In the genomic region with DNA sequence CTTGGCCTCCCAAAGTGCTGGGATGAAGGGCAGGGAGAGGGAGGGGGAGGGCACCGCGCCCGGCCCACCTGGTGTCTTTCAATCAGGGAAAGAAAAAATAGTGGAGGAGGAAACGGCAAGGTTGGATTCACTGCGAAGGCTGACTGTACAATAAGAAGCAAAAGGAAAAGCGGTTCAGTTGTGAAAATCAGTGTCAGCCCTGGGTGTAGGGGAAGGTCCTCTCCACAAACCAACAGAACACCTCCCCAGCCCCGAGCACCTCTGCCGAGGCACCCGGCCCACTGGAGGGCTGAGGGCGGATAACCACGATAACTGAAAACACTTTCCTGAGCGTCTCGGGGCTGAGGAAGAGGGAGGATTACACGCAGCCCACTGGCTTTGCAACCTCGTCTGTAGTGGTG, we compare ENCODE assay signal across 8 cellular contexts. TPM values are rescaled to one million over a fixed set of nuclear protein-coding genes. Genes with fewer than 3 reads are reported as not detected.
DNase-seq lines count a peak whose midpoint lies in the region; ATAC-seq, FAIRE-seq and TF ChIP-seq lines count a peak whose summit lies in the region.

No MANE protein-coding gene starts in this region.

- no peaks in the 10 kb centered on the region for H3K9me3 ChIP-seq in CD8-positive, alpha-beta memory T cell (ENCODE audit: low read length)
- no peaks in the 10 kb centered on the region for H3K9me3 ChIP-seq in A673 (ENCODE audit: low read depth, low read length, poor library complexity, severe bottlenecking)

- no peak for ATAC-seq in GM18520 (IDR thresholded peaks at IDR 0.05; ENCODE audit: unreplicated experiment)

- H3K9me3 Mint-ChIP-seq in CD8-positive, alpha-beta memory T cell: no peaks in the 10 kb centered on the region
- H3K9me3 Mint-ChIP-seq in neural crest cell: no peaks in the 10 kb centered on the region

- peak overlapping the region; percentile 89 for H3K27ac ChIP-seq in CD8-positive, alpha-beta memory T cell (ENCODE audit: low read depth, low read length)
- H3K27ac ChIP-seq in RWPE1 (peak overlapping the region; percentile 90), A673 (ENCODE audit: low read depth, low read length, poor library complexity, severe bottlenecking) (no peak overlapping the region)

- H3K4me1 Mint-ChIP-seq in CD8-positive, alpha-beta memory T cell: peaks cover 27 to 45% (median 36%) of the 10 kb centered on the region in 3 donors
- H3K4me1 Mint-ChIP-seq in neural crest cell: peaks cover 24% of the 10 kb centered on the region

- intact Hi-C loops in A673 (cut with micrococcal nuclease; ENCODE audit: unreplicated experiment): loop anchor here (5.0 to 10.0 kb wide), 2 partner anchors 174 to 262 kb away; no protein-coding TSS in a partner anchor

- peak overlapping the region; percentile 82 to 90 (median 85) for H3K4me3 Mint-ChIP-seq in CD8-positive, alpha-beta memory T cell
- peak overlapping the region; percentile 83 for H3K4me3 Mint-ChIP-seq in neural crest cell

- peaks cover 0 to 14% (median 0%) of the 10 kb centered on the region in 3 donors for H3K36me3 Mint-ChIP-seq in CD8-positive, alpha-beta memory T cell
- no peaks in the 10 kb centered on the region for H3K36me3 Mint-ChIP-seq in neural crest cell (ENCODE audit: low read depth)

- H3K27me3 ChIP-seq in CD8-positive, alpha-beta memory T cell (ENCODE audit: insufficient read depth, low read length, poor library complexity, severe bottlenecking): no peaks in the 10 kb centered on the region
- H3K27me3 ChIP-seq in A673 (replicated peaks; ENCODE audit: insufficient read depth, low read depth, low read length, poor library complexity): no peaks in the 10 kb centered on the region

- FAIRE-seq in GM12891 (lab: Jason Lieb, UNC): no peak

- H3K27ac Mint-ChIP-seq in CD8-positive, alpha-beta memory T cell: peak overlapping the region; percentile 86 to 97 (median 94)
- no peak overlapping the region for H3K27ac Mint-ChIP-seq in neural crest cell (ENCODE audit: unreplicated experiment)

- peaks cover 14% of the 10 kb centered on the region for H3K36me3 ChIP-seq in CD8-positive, alpha-beta memory T cell (ENCODE audit: insufficient read depth, low read length)
- H3K36me3 ChIP-seq in A673 (ENCODE audit: insufficient read depth, low read length, poor library complexity, severe bottlenecking): peaks cover 15% of the 10 kb centered on the region

- H3K27me3 Mint-ChIP-seq in CD8-positive, alpha-beta memory T cell: no peaks in the 10 kb centered on the region
- H3K27me3 Mint-ChIP-seq in neural crest cell (ENCODE audit: low read depth): no peaks in the 10 kb centered on the region

- peak; percentile 30 to 62 (median 42) for DNase-seq in CD8-positive, alpha-beta memory T cell
- DNase-seq in RWPE1 (ENCODE audit: low spot score) (no peak), neural crest cell (ENCODE audit: low read depth, low spot score) (no peak), A673 (ENCODE audit: low spot score) (no peak), GM12891 (ENCODE audit: insufficient read length, low spot score) (no peak), NCI-H1694 treated with DMSO at 0.1 percent for 48 hours (lab: John Stamatoyannopoulos, UW) (no peak)
- peak; percentile 25 for DNase-seq in central memory CD4-positive, alpha-beta T cell

- no peak for TF ChIP-seq POLR2A in GM12891 (IDR thresholded peaks at IDR 0.05; ENCODE audit: low read depth, low read length)

- H3K4me3 ChIP-seq in CD8-positive, alpha-beta memory T cell (ENCODE audit: low read length): peak overlapping the region; percentile 81
- H3K4me3 ChIP-seq in A673 (ENCODE audit: low read depth, low read length, poor library complexity, severe bottlenecking): no peak overlapping the region

- no TSS peak for BruUV-seq in A673 (replicated peaks; lab: Mats Ljungman, UMichigan)

- no peak for TF ChIP-seq CTCF in RWPE1 (conservative IDR thresholded peaks at IDR 0.05; ENCODE audit: low read depth)
- TF ChIP-seq CTCF in neural crest cell (conservative IDR thresholded peaks at IDR 0.05): no peak
- no peak for TF ChIP-seq CTCF in A673 (conservative IDR thresholded peaks at IDR 0.05; ENCODE audit: low read depth, low read length)

- H3K4me1 ChIP-seq in CD8-positive, alpha-beta memory T cell (ENCODE audit: insufficient read depth, low read length): peaks cover 38% of the 10 kb centered on the region
- peaks cover 21% of the 10 kb centered on the region for H3K4me1 ChIP-seq in A673 (ENCODE audit: insufficient read depth, low read length, poor library complexity, severe bottlenecking)

- POLR2A ChIA-PET in CD8-positive, alpha-beta memory T cell (lab: Charles Lee): interaction anchor here (0.9 to 2.7 kb wide), 5 partner anchors 17 to 289 kb away, joined by 3 to 31 read pairs (median 5); a partner anchor contains a TSS
- POLR2A ChIA-PET in RWPE1 (lab: Yijun Ruan, JAX; ENCODE audit: low non-redundant PET) (interaction anchor here (0.5 to 0.6 kb wide), 2 partner anchors 52 to 76 kb away, joined by 3 to 7 read pairs; no protein-coding TSS in a partner anchor), A673 (lab: Charles Lee; ENCODE audit: low non-redundant PET) (interaction anchor here (0.6 kb wide), 1 partner anchor 251 kb away, joined by 12 read pairs; no protein-coding TSS in a partner anchor)

- CTCF ChIA-PET in CD8-positive, alpha-beta memory T cell (lab: Charles Lee): interaction anchor here (0.7 to 2.9 kb wide), 5 partner anchors 18 to 266 kb away, joined by 3 to 12 read pairs (median 3); no protein-coding TSS in a partner anchor
- CTCF ChIA-PET in RWPE1 (lab: Yijun Ruan, JAX) (interaction anchor here (0.7 kb wide), 1 partner anchor 163 kb away, joined by 3 read pairs; no protein-coding TSS in a partner anchor), A673 (lab: Charles Lee) (no interaction called here)

TF ChIP-seq in GM12891, 5 proteins besides CTCF, POLR2A, EP300 and RAD21:
- no peak for TF ChIP-seq POLR2AphosphoS5 (IDR thresholded peaks at IDR 0.05; ENCODE audit: low read depth, low read length)
- no peak for TF ChIP-seq TAF1 (IDR thresholded peaks at IDR 0.05; ENCODE audit: low read depth, low read length)
- no peak for TF ChIP-seq PAX5 (IDR thresholded peaks at IDR 0.05; ENCODE audit: insufficient read depth, low read length, severe bottlenecking)
- no peak for TF ChIP-seq SPI1 (IDR thresholded peaks at IDR 0.05; ENCODE audit: low read depth, low read length)
- no peak for TF ChIP-seq POU2F2 (IDR thresholded peaks at IDR 0.05; ENCODE audit: low read depth, low read length)

RNA-seq across cellular contexts. Expression of a gene that starts 1.4 kb away (rescaled TPM):
- total RNA-seq in CD8-positive, alpha-beta memory T cell: 10 to 100 TPM; 77.4 to 79.5 TPM
- polyA plus RNA-seq in CD8-positive, alpha-beta memory T cell: 48.2 TPM
- total RNA-seq in neural crest cell (134 and 137 TPM in 2 replicates), A673 (2021) (100 and 113 TPM in 2 replicates)
- 54.3 TPM for polyA plus RNA-seq in GM12891 (2012; ENCODE audit: low read depth, missing spikeins)

RNA-seq across cellular contexts. Expression of a gene that starts 16.4 kb away (rescaled TPM):
- total RNA-seq in CD8-positive, alpha-beta memory T cell: 100 to 1,000 TPM; 130 to 150 TPM
- 39.8 TPM for polyA plus RNA-seq in CD8-positive, alpha-beta memory T cell
- total RNA-seq in neural crest cell (144 and 164 TPM in 2 replicates), A673 (2021) (217 and 248 TPM in 2 replicates)
- 50.7 TPM for polyA plus RNA-seq in GM12891 (2012; ENCODE audit: low read depth, missing spikeins)

RNA-seq across cellular contexts. Expression of a gene that starts 53.7 kb away (rescaled TPM):
- 1,000 to 10,000 TPM; 2,710 to 2,878 TPM for total RNA-seq in CD8-positive, alpha-beta memory T cell
- polyA plus RNA-seq in CD8-positive, alpha-beta memory T cell: 5,211 TPM
- total RNA-seq in neural crest cell: 2,012 and 2,013 TPM in 2 replicates
- total RNA-seq in A673 (2021): 2,140 and 2,205 TPM in 2 replicates
- polyA plus RNA-seq in GM12891 (2012; ENCODE audit: low read depth, missing spikeins): 4,929 TPM

Comparison
In these comparisons a context has a peak if more than half of its experiments do, and no peak if none do; other contexts are left out.
1. DNase-seq: peak in CD8-positive, alpha-beta memory T cell (5 of 5) and central memory CD4-positive, alpha-beta T cell (single experiment); none in RWPE1 (single experiment), neural crest cell (single experiment), A673 (single experiment), GM12891 (single experiment) and NCI-H1694 treated with DMSO at 0.1 percent for 48 hours (single experiment).